ENCODE assay signal across 22 cellular contexts in the genomic region with DNA sequence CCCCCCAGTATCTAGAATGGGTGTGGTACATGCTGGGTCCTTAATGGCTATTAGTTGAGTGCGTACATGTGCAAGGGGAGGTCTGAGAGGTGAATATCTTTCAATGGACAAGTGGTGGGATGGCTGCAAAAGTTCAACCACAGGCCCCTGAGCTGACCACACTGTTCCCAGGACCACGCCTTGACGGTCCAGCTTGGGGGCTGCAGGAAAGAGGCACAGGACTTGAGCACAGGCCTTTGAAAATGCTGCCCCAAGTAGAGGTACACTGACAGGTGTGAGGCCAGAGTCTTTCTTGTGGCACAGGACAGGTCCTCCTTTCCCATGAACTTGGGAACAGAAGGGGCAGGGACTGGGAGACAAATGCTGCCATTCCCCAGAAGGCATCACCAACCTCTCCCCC. TPM values are rescaled to one million over a fixed set of nuclear protein-coding genes. Genes with fewer than 3 reads are reported as not detected.
A peak's percentile ranks its signal among the peaks of the same experiment; 100 is the strongest.
DNase-seq lines count a peak whose midpoint lies in the region; FAIRE-seq and TF ChIP-seq lines count a peak whose summit lies in the region.
"Had no signal": no experiment of that assay in that cellular context is flagged by ENCODE, and none has a peak within 500 bp of the region (broad histone marks: within the 10 kb centered on the region; RNA-seq: fewer than 3 reads in every experiment).

No MANE protein-coding gene starts in this region.

- no peak for FAIRE-seq in kidney (lab: Jason Lieb, UNC)
- FAIRE-seq: H54, HepG2 had no signal

- H3K36me3 ChIP-seq in adipocyte (ENCODE audit: control insufficient read depth, insufficient read depth, low read length, severe bottlenecking) (peaks cover 12% of the 10 kb centered on the region), kidney (ENCODE audit: control insufficient read depth in 1 of 2, insufficient read depth in 2 of 2, low read length in 2 of 2) (peaks cover 10 to 12% of the 10 kb centered on the region in 2 donors), suprapubic skin (peaks cover 11% of the 10 kb centered on the region), thyroid gland (peaks cover 3 to 12% of the 10 kb centered on the region in 2 donors)
- H3K36me3 ChIP-seq: neutrophil had no signal

- H3K27me3 ChIP-seq in adipocyte (replicated peaks; ENCODE audit: control insufficient read depth, insufficient read depth, low read length) (no peaks in the 10 kb centered on the region), suprapubic skin (no peaks in the 10 kb centered on the region), thyroid gland (no peaks in the 10 kb centered on the region)
- H3K27me3 ChIP-seq: left lung, neutrophil had no signal

- peaks cover 69% of the 10 kb centered on the region for H3K4me1 ChIP-seq in adipocyte (ENCODE audit: control insufficient read depth, insufficient read depth, low read length)
- peaks cover 46 to 58% of the 10 kb centered on the region in 2 donors for H3K4me1 ChIP-seq in kidney (ENCODE audit: control insufficient read depth in 1 of 2, insufficient read depth in 1 of 2, low read depth in 1 of 2, low read length in 2 of 2)
- peaks cover 73% of the 10 kb centered on the region for H3K4me1 ChIP-seq in suprapubic skin
- peaks cover 6 to 38% of the 10 kb centered on the region in 2 donors for H3K4me1 ChIP-seq in thyroid gland

- H3K9me3 ChIP-seq in adipocyte (ENCODE audit: control insufficient read depth, low read length) (peaks cover 13% of the 10 kb centered on the region), kidney (ENCODE audit: control insufficient read depth in 1 of 2, low read length in 2 of 2) (peaks cover 0 to 7% of the 10 kb centered on the region in 2 donors), suprapubic skin (no peaks in the 10 kb centered on the region), thyroid gland (no peaks in the 10 kb centered on the region)
- H3K9me3 ChIP-seq: neutrophil had no signal

- no peak for TF ChIP-seq EP300 in suprapubic skin (IDR thresholded peaks at IDR 0.05)

- H3K9ac ChIP-seq in adipocyte (ENCODE audit: low read length) (peak overlapping the region; percentile 79), kidney (ENCODE audit: low read length in 2 of 2) (peak overlapping the region in 1 of 2 donors; percentile 49)

- DNase-seq in EL (peak; percentile 6), adipocyte (ENCODE audit: low read depth) (no peak), kidney (no peak), suprapubic skin (ENCODE audit: low spot score in 2 of 2) (no peak), islet precursor cell (no peak), NCI-H2081 (lab: John Stamatoyannopoulos, UW) (no peak), thyroid gland (no peak)
- no peak for DNase-seq in effector CD4-positive, alpha-beta T cell
- DNase-seq: activated CD4-positive, alpha-beta T cell treated with anti-CD3 and anti-CD28 coated beads, Interleukin-2, amount 10 ng/mL, durations not matched to agents 24 days and 14 days; activated CD8-positive, alpha-beta memory T cell treated with anti-CD3 and anti-CD28 coated beads, Interleukin-2, amount 50 U/mL, for 48 hours; anterior cingulate cortex; CD8-positive, alpha-beta T cell; DND-41; foreskin fibroblast; NCI-H1694; NCI-H2227 treated with DMSO at 0.1 percent for 48 hours; stimulated activated CD4-positive, alpha-beta T cell treated with anti-CD3 and anti-CD28 coated beads, Interleukin-1b, Interleukin-23, amount 100 ng/mL, for 48 hours had no signal

- H3K4me3 ChIP-seq in adipocyte (ENCODE audit: low read length) = no peak overlapping the region
- no peak overlapping the region for H3K4me3 ChIP-seq in kidney (ENCODE audit: low read length in 2 of 2)
- no peak overlapping the region for H3K4me3 ChIP-seq in suprapubic skin
- H3K4me3 ChIP-seq in thyroid gland (replicated peaks in 1 of 3) = no peak overlapping the region
- H3K4me3 ChIP-seq: left lung, mucosa of descending colon had no signal

- TF ChIP-seq CTCF in kidney (IDR thresholded peaks at IDR 0.05; ENCODE audit: borderline replicate concordance, extremely low read depth, insufficient read depth) (no peak), suprapubic skin (IDR thresholded peaks at IDR 0.05) (no peak), thyroid gland (IDR thresholded peaks at IDR 0.05) (no peak)

- intact Hi-C loops in kidney (cut with DNase I) = no loop called here
- intact Hi-C loops in thyroid gland (cut with DNase I) = no loop called here

- TF ChIP-seq POLR2A in suprapubic skin (IDR thresholded peaks at IDR 0.05) = no peak
- no peak for TF ChIP-seq POLR2A in thyroid gland (IDR thresholded peaks at IDR 0.05)

- peak overlapping the region; percentile 59 to 81 for H3K27ac ChIP-seq in kidney (ENCODE audit: low read depth in 2 of 2, low read length in 2 of 2)
- H3K27ac ChIP-seq in suprapubic skin = peak overlapping the region; percentile 75
- no peak overlapping the region for H3K27ac ChIP-seq in thyroid gland
- H3K27ac ChIP-seq: neutrophil had no signal

- whole genome bisulfite sequencing in suprapubic skin = 93% methylated on average over 3 of the region's 3 CpGs
- WGBS in thyroid gland, 2 donors = 95 to 96% methylated on average over 3 of the region's 3 CpGs

RNA-seq across cellular contexts. Expression of gene AMOTL2, which starts 24.0 kb away (rescaled TPM):
- total RNA-seq in kidney (83.5 TPM), suprapubic skin (100 to 1,000 TPM in 2 of 4 donors, 10 to 100 TPM in 2; 80.4 to 118 (median 95.8) TPM), thyroid gland (100 to 1,000 TPM in 3 of 4 donors, 10 to 100 TPM in 1; 76.0 to 149 (median 117) TPM)
- 19.5 TPM for polyA plus RNA-seq in kidney (ENCODE audit: insufficient read depth, low read depth, low replicate concordance)
- total RNA-seq: activated CD4-positive, alpha-beta T cell treated with anti-CD3 and anti-CD28 coated beads, Interleukin-2, amount 10 ng/mL, durations not matched to agents 24 days and 14 days; CD8-positive, alpha-beta T cell had no signal

Comparison
In these comparisons a context has a peak if more than half of its experiments do, and no peak if none do; other contexts are left out.
1. H3K27ac ChIP-seq: peak in kidney (2 of 2) and suprapubic skin (single experiment); none in thyroid gland (0 of 3).